ENCODE assay signal across 19 cellular contexts in the genomic region with DNA sequence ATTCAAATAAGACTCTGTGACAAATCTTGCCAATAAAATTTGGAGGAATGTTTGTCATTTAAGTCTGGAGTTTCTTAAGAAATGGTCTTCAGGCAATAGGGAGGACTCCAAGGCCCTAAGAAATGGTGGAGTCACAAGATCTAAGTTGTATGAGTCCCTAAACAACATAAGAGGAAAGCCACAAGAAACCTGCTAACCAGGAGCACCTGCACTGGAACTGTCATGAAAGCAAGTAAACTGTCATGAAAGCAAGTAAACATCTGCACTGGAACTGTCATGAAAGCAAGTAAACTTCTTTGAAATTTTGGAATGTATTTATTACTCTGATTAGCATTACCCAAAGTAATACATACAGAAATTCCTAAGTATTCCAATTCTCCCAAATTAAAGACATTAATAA. TPM values are rescaled to one million over a fixed set of nuclear protein-coding genes. Genes with fewer than 3 reads are reported as not detected.
A peak's percentile ranks its signal among the peaks of the same experiment; 100 is the strongest.
DNase-seq lines count a peak whose midpoint lies in the region; ATAC-seq and TF ChIP-seq lines count a peak whose summit lies in the region.
"Had no signal": no experiment of that assay in that cellular context is flagged by ENCODE, and none has a peak within 500 bp of the region (broad histone marks: within the 10 kb centered on the region; RNA-seq: fewer than 3 reads in every experiment).

No MANE protein-coding gene starts in this region.

- H3K36me3 Mint-ChIP-seq in activated CD4-positive, alpha-beta memory T cell treated with anti-CD3 and anti-CD28 coated beads for 36 hours = peaks cover 23% of the 10 kb centered on the region
- H3K36me3 Mint-ChIP-seq in activated CD4-positive, alpha-beta memory T cell treated with anti-CD3 and anti-CD28 coated beads, Interleukin-2, amount 10 ng/mL, durations not matched to agents 7 days and 5 days (ENCODE audit: low read depth) = peaks cover 51% of the 10 kb centered on the region
- H3K36me3 Mint-ChIP-seq in activated naive CD8-positive, alpha-beta T cell treated with anti-CD3 and anti-CD28 coated beads, Interleukin-2, amount 50 U/mL, for 24 hours (ENCODE audit: low read depth) = peaks cover 26% of the 10 kb centered on the region
- H3K36me3 Mint-ChIP-seq in natural killer cell treated with Interleukin-12 subunit alpha and Interleukin-12 subunit beta and Interleukin-15 and Interleukin-18, amount 100 ng/mL, for 72 hours = peaks cover 10% of the 10 kb centered on the region

- H3K27me3 Mint-ChIP-seq in activated CD4-positive, alpha-beta memory T cell treated with anti-CD3 and anti-CD28 coated beads for 36 hours = peaks cover 2% of the 10 kb centered on the region
- no peaks in the 10 kb centered on the region for H3K27me3 Mint-ChIP-seq in activated CD4-positive, alpha-beta memory T cell treated with anti-CD3 and anti-CD28 coated beads, Interleukin-2, amount 10 ng/mL, durations not matched to agents 7 days and 5 days
- peaks cover 2% of the 10 kb centered on the region for H3K27me3 Mint-ChIP-seq in activated naive CD8-positive, alpha-beta T cell treated with anti-CD3 and anti-CD28 coated beads, Interleukin-2, amount 50 U/mL, for 24 hours
- no peaks in the 10 kb centered on the region for H3K27me3 Mint-ChIP-seq in natural killer cell treated with Interleukin-12 subunit alpha and Interleukin-12 subunit beta and Interleukin-15 and Interleukin-18, amount 100 ng/mL, for 72 hours

- no peak for DNase-seq in activated CD4-positive, alpha-beta memory T cell treated with anti-CD3 and anti-CD28 coated beads for 36 hours
- DNase-seq in activated CD4-positive, alpha-beta memory T cell treated with anti-CD3 and anti-CD28 coated beads, Interleukin-2, amount 10 ng/mL, durations not matched to agents 7 days and 5 days = no peak
- no peak for DNase-seq in activated naive CD8-positive, alpha-beta T cell treated with anti-CD3 and anti-CD28 coated beads, Interleukin-2, amount 50 U/mL, for 24 hours
- DNase-seq in natural killer cell treated with Interleukin-12 subunit alpha and Interleukin-12 subunit beta and Interleukin-15 and Interleukin-18, amount 100 ng/mL, for 72 hours (ENCODE audit: low spot score) = no peak
- DNase-seq in NCI-H345 treated with DMSO at 0.1 percent for 48 hours (lab: John Stamatoyannopoulos, UW; ENCODE audit: unreplicated experiment) = no peak
- DNase-seq: activated CD4-positive, alpha-beta T cell treated with anti-CD3 and anti-CD28 coated beads for 48 hours; activated gamma-delta T cell treated with Interleukin-2 at 50 U/mL for 16 hours; left lung; NCI-H187; NCI-H524 treated with DMSO at 0.1 percent for 48 hours; stimulated activated CD4-positive, alpha-beta T cell treated with anti-CD3 and anti-CD28 coated beads, Interleukin-1b, Interleukin-23, amount 100 ng/mL, for 48 hours; trophoblast cell had no signal

- H3K27ac Mint-ChIP-seq in activated CD4-positive, alpha-beta memory T cell treated with anti-CD3 and anti-CD28 coated beads for 36 hours = peak overlapping the region; percentile 28
- no peak overlapping the region for H3K27ac Mint-ChIP-seq in activated CD4-positive, alpha-beta memory T cell treated with anti-CD3 and anti-CD28 coated beads, Interleukin-2, amount 10 ng/mL, durations not matched to agents 7 days and 5 days
- H3K27ac Mint-ChIP-seq in activated naive CD8-positive, alpha-beta T cell treated with anti-CD3 and anti-CD28 coated beads, Interleukin-2, amount 50 U/mL, for 24 hours = peak overlapping the region; percentile 18
- peak overlapping the region; percentile 72 to 74 for H3K27ac Mint-ChIP-seq in natural killer cell treated with Interleukin-12 subunit alpha and Interleukin-12 subunit beta and Interleukin-15 and Interleukin-18, amount 100 ng/mL, for 72 hours

- no peak for ATAC-seq in activated naive CD8-positive, alpha-beta T cell treated with anti-CD3 and anti-CD28 coated beads, Interleukin-2, amount 50 U/mL, for 24 hours
- no peak for ATAC-seq in natural killer cell treated with Interleukin-12 subunit alpha and Interleukin-12 subunit beta and Interleukin-15 and Interleukin-18, amount 100 ng/mL, for 72 hours
- ATAC-seq in GM21619 (IDR thresholded peaks at IDR 0.05; ENCODE audit: unreplicated experiment) (no peak), GM18505 (IDR thresholded peaks at IDR 0.05; ENCODE audit: unreplicated experiment) (no peak)
- ATAC-seq: left lung had no signal

- peak overlapping the region; percentile 37 for H3K4me3 ChIP-seq in KMS-11 (IDR thresholded peaks at IDR 0.05; ENCODE audit: insufficient read depth, low read depth, low read length)
- H3K4me3 ChIP-seq: cardiac muscle cell, left lung, right atrium auricular region had no signal

- H3K36me3 ChIP-seq in KMS-11 (ENCODE audit: insufficient read depth) = no peaks in the 10 kb centered on the region
- H3K36me3 ChIP-seq: cardiac muscle cell, left lung, right atrium auricular region had no signal

- no peak overlapping the region for H3K4me3 Mint-ChIP-seq in activated CD4-positive, alpha-beta memory T cell treated with anti-CD3 and anti-CD28 coated beads for 36 hours
- no peak overlapping the region for H3K4me3 Mint-ChIP-seq in activated CD4-positive, alpha-beta memory T cell treated with anti-CD3 and anti-CD28 coated beads, Interleukin-2, amount 10 ng/mL, durations not matched to agents 7 days and 5 days
- peak overlapping the region; percentile 10 for H3K4me3 Mint-ChIP-seq in activated naive CD8-positive, alpha-beta T cell treated with anti-CD3 and anti-CD28 coated beads, Interleukin-2, amount 50 U/mL, for 24 hours
- H3K4me3 Mint-ChIP-seq in natural killer cell treated with Interleukin-12 subunit alpha and Interleukin-12 subunit beta and Interleukin-15 and Interleukin-18, amount 100 ng/mL, for 72 hours = peak overlapping the region; percentile 62

- 0 out of 2 replicates have a peak, but pooled peaks cover 8% of the 10 kb centered on the region for H4K20me1 ChIP-seq in KMS-11 (ENCODE audit: insufficient read depth)

- H3K9ac ChIP-seq in KMS-11 = peak overlapping the region; percentile 88

- H3K27ac ChIP-seq in KMS-11 = peak overlapping the region; percentile 95
- H3K27ac ChIP-seq: cardiac muscle cell, HL-60, right atrium auricular region had no signal

- peaks cover 85% of the 10 kb centered on the region for H3K79me2 ChIP-seq in KMS-11 (ENCODE audit: insufficient read depth, low read depth)

- CTCF ChIA-PET in activated CD4-positive, alpha-beta memory T cell treated with anti-CD3 and anti-CD28 coated beads for 36 hours (lab: Charles Lee) = no interaction called here
- CTCF ChIA-PET in activated CD4-positive, alpha-beta memory T cell treated with anti-CD3 and anti-CD28 coated beads, Interleukin-2, amount 10 ng/mL, durations not matched to agents 7 days and 5 days (lab: Charles Lee) = no interaction called here

- TF ChIP-seq CTCF in KMS-11 (conservative IDR thresholded peaks at IDR 0.05; ENCODE audit: low read depth, low read length) = no peak

- H3K4me1 ChIP-seq in KMS-11 (ENCODE audit: low read depth, poor library complexity, severe bottlenecking) = peaks cover 54% of the 10 kb centered on the region

- H3K27me3 ChIP-seq in KMS-11 (ENCODE audit: insufficient read depth, low read depth) = no peaks in the 10 kb centered on the region
- H3K27me3 ChIP-seq: cardiac muscle cell, left lung, right atrium auricular region had no signal

- no peak for TF ChIP-seq POLR2A in GM18505 (IDR thresholded peaks at IDR 0.05; ENCODE audit: borderline replicate concordance, extremely low read depth, insufficient read depth, insufficient read length)

- POLR2A ChIA-PET in activated CD4-positive, alpha-beta memory T cell treated with anti-CD3 and anti-CD28 coated beads for 36 hours (lab: Charles Lee) = no interaction called here
- POLR2A ChIA-PET in activated CD4-positive, alpha-beta memory T cell treated with anti-CD3 and anti-CD28 coated beads, Interleukin-2, amount 10 ng/mL, durations not matched to agents 7 days and 5 days (lab: Charles Lee) = no interaction called here

- H3K4me1 Mint-ChIP-seq in activated CD4-positive, alpha-beta memory T cell treated with anti-CD3 and anti-CD28 coated beads for 36 hours (ENCODE audit: low read depth) = peaks cover 61% of the 10 kb centered on the region
- peaks cover 57% of the 10 kb centered on the region for H3K4me1 Mint-ChIP-seq in activated CD4-positive, alpha-beta memory T cell treated with anti-CD3 and anti-CD28 coated beads, Interleukin-2, amount 10 ng/mL, durations not matched to agents 7 days and 5 days
- peaks cover 67% of the 10 kb centered on the region for H3K4me1 Mint-ChIP-seq in activated naive CD8-positive, alpha-beta T cell treated with anti-CD3 and anti-CD28 coated beads, Interleukin-2, amount 50 U/mL, for 24 hours
- H3K4me1 Mint-ChIP-seq in natural killer cell treated with Interleukin-12 subunit alpha and Interleukin-12 subunit beta and Interleukin-15 and Interleukin-18, amount 100 ng/mL, for 72 hours (ENCODE audit: low read depth in 2 of 2) = peaks cover 51 to 60% of the 10 kb centered on the region in 2 donors

- H2AFZ ChIP-seq in KMS-11 (ENCODE audit: low read depth) = no peak overlapping the region

- H3K9me3 Mint-ChIP-seq in activated CD4-positive, alpha-beta memory T cell treated with anti-CD3 and anti-CD28 coated beads for 36 hours = no peaks in the 10 kb centered on the region
- H3K9me3 Mint-ChIP-seq in activated CD4-positive, alpha-beta memory T cell treated with anti-CD3 and anti-CD28 coated beads, Interleukin-2, amount 10 ng/mL, durations not matched to agents 7 days and 5 days = no peaks in the 10 kb centered on the region
- H3K9me3 Mint-ChIP-seq in activated naive CD8-positive, alpha-beta T cell treated with anti-CD3 and anti-CD28 coated beads, Interleukin-2, amount 50 U/mL, for 24 hours = no peaks in the 10 kb centered on the region
- no peaks in the 10 kb centered on the region for H3K9me3 Mint-ChIP-seq in natural killer cell treated with Interleukin-12 subunit alpha and Interleukin-12 subunit beta and Interleukin-15 and Interleukin-18, amount 100 ng/mL, for 72 hours
- H3K9me3 Mint-ChIP-seq: nephron had no signal

- intact Hi-C loops in activated CD4-positive, alpha-beta memory T cell treated with anti-CD3 and anti-CD28 coated beads for 36 hours (cut with micrococcal nuclease) = no loop called here

- peak overlapping the region; percentile 99 for H3K4me2 ChIP-seq in KMS-11

RNA-seq across cellular contexts. Expression of gene CNOT6L, which starts 3.5 kb away (rescaled TPM):
- 100 to 1,000 TPM; 106 to 111 TPM for total RNA-seq in activated CD4-positive, alpha-beta memory T cell treated with anti-CD3 and anti-CD28 coated beads for 36 hours
- 100 to 1,000 TPM; 119 to 122 TPM for total RNA-seq in activated CD4-positive, alpha-beta memory T cell treated with anti-CD3 and anti-CD28 coated beads, Interleukin-2, amount 10 ng/mL, durations not matched to agents 7 days and 5 days
- total RNA-seq in natural killer cell treated with Interleukin-12 subunit alpha and Interleukin-12 subunit beta and Interleukin-15 and Interleukin-18, amount 100 ng/mL, for 72 hours = 100 to 1,000 TPM in 1 of 2 donors, 10 to 100 TPM in 1; 90.2 to 130 TPM

RNA-seq across cellular contexts. Expression of gene MRPL1, which starts 47.0 kb away (rescaled TPM):
- total RNA-seq in activated CD4-positive, alpha-beta memory T cell treated with anti-CD3 and anti-CD28 coated beads for 36 hours = 10 to 100 TPM; 46.2 to 51.1 TPM
- 10 to 100 TPM; 19.7 to 25.4 TPM for total RNA-seq in activated CD4-positive, alpha-beta memory T cell treated with anti-CD3 and anti-CD28 coated beads, Interleukin-2, amount 10 ng/mL, durations not matched to agents 7 days and 5 days
- 10 to 100 TPM; 39.6 to 53.1 TPM for total RNA-seq in natural killer cell treated with Interleukin-12 subunit alpha and Interleukin-12 subunit beta and Interleukin-15 and Interleukin-18, amount 100 ng/mL, for 72 hours

Comparison
In these comparisons a context has a peak if more than half of its experiments do, and no peak if none do; other contexts are left out.
1. H3K4me3 Mint-ChIP-seq: peak in activated naive CD8-positive, alpha-beta T cell treated with anti-CD3 and anti-CD28 coated beads, Interleukin-2, amount 50 U/mL, for 24 hours (single experiment) and natural killer cell treated with Interleukin-12 subunit alpha and Interleukin-12 subunit beta and Interleukin-15 and Interleukin-18, amount 100 ng/mL, for 72 hours (single experiment); none in activated CD4-positive, alpha-beta memory T cell treated with anti-CD3 and anti-CD28 coated beads for 36 hours (single experiment) and activated CD4-positive, alpha-beta memory T cell treated with anti-CD3 and anti-CD28 coated beads, Interleukin-2, amount 10 ng/mL, durations not matched to agents 7 days and 5 days (single experiment).